In genomic region chr13:80235131-80235530, GRCh38 we compare ENCODE assay signal across 10 cellular contexts.
DNase-seq lines count a peak whose midpoint lies in the region; ATAC-seq and TF ChIP-seq lines count a peak whose summit lies in the region.
"Had no signal": no experiment of that assay in that cellular context is flagged by ENCODE, and none has a peak within 500 bp of the region (broad histone marks: within the 10 kb centered on the region; RNA-seq: fewer than 3 reads in every experiment).

No MANE protein-coding gene starts in this region.

- no peak for TF ChIP-seq CTCF in thyroid gland (IDR thresholded peaks at IDR 0.05)

- peak; percentile 68 for DNase-seq in amniotic epithelial cell (ENCODE audit: low read depth)
- peak; percentile 47 for DNase-seq in pons (ENCODE audit: low spot score)
- DNase-seq in thyroid gland: no peak
- no peak for DNase-seq in activated naive CD4-positive, alpha-beta T cell treated with Interleukin-2 at 50 U/mL for 16 hours
- no peak for DNase-seq in DMS 273 treated with DMSO at 0.1 percent for 48 hours (lab: John Stamatoyannopoulos, UW)
- DNase-seq in NCI-H187 treated with DMSO at 0.1 percent for 48 hours (lab: John Stamatoyannopoulos, UW): no peak
- DNase-seq: activated B cell treated with CpG ODN at 0.5 μM for 24 hours, HFFc6 had no signal

- no peaks in the 10 kb centered on the region for H3K9me3 ChIP-seq in thyroid gland

- no peak overlapping the region for H3K27ac ChIP-seq in thyroid gland

- no peaks in the 10 kb centered on the region for H3K36me3 ChIP-seq in thyroid gland

- ATAC-seq in GM19452 (IDR thresholded peaks at IDR 0.05; ENCODE audit: unreplicated experiment) (peak; percentile 95), HG03175 (IDR thresholded peaks at IDR 0.05; ENCODE audit: unreplicated experiment) (peak; percentile 92)

- intact Hi-C loops in thyroid gland (cut with DNase I): no loop called here

- H3K27me3 ChIP-seq in thyroid gland: no peaks in the 10 kb centered on the region

- WGBS in thyroid gland, 2 donors: 54 to 64% methylated on average over 5 of the region's 5 CpGs

- H3K4me3 ChIP-seq in thyroid gland (replicated peaks in 1 of 3): no peak overlapping the region

- no peak for TF ChIP-seq POLR2A in thyroid gland (IDR thresholded peaks at IDR 0.05)

- H3K4me1 ChIP-seq in thyroid gland: peaks cover 16 to 21% of the 10 kb centered on the region in 2 donors

Comparison
In these comparisons a context has a peak if more than half of its experiments do, and no peak if none do; other contexts are left out.
1. DNase-seq: peak in amniotic epithelial cell (single experiment) and pons (single experiment); none in thyroid gland (0 of 2), activated naive CD4-positive, alpha-beta T cell treated with Interleukin-2 at 50 U/mL for 16 hours (single experiment), DMS 273 treated with DMSO at 0.1 percent for 48 hours (single experiment) and NCI-H187 treated with DMSO at 0.1 percent for 48 hours (single experiment).